19 cellular contexts compared by ENCODE assay signal in genomic region chr19:16619456-16619855, GRCh38. TPM values are rescaled to one million over a fixed set of nuclear protein-coding genes. Genes with fewer than 3 reads are reported as not detected.
DNase-seq lines count a peak whose midpoint lies in the region; ATAC-seq, FAIRE-seq and TF ChIP-seq lines count a peak whose summit lies in the region.
"Had no signal": no experiment of that assay in that cellular context is flagged by ENCODE, and none has a peak within 500 bp of the region (broad histone marks: within the 10 kb centered on the region; RNA-seq: fewer than 3 reads in every experiment).

No MANE protein-coding gene starts in this region.

- H3K4me1 ChIP-seq in Karpas-422 (ENCODE audit: low read length) (peaks cover 100% of the 10 kb centered on the region), GM12878 (ENCODE audit: control insufficient read depth, insufficient read depth, low read length) (peaks cover 44% of the 10 kb centered on the region), transverse colon (peaks cover 8 to 24% (median 10%) of the 10 kb centered on the region in 4 donors)

- WGBS in GM12878 (ENCODE audit: insufficient coverage, insufficient replicate concordance, low lambda C conversion rate, missing lambda C conversion rate) = 57% methylated on average over 7 of the region's 7 CpGs
- 76% methylated on average over 7 of the region's 7 CpGs; no CpG with 5 or more reads in 1 of the 2 donors for WGBS in transverse colon (ENCODE audit: low coverage in 1 of 2), 2 donors

- peaks cover 100% of the 10 kb centered on the region for H3K79me2 ChIP-seq in Karpas-422 (ENCODE audit: low read length)
- H3K79me2 ChIP-seq in GM12878 (ENCODE audit: control insufficient read depth, insufficient read depth, low read length) = peaks cover 99% of the 10 kb centered on the region

- no peaks in the 10 kb centered on the region for H3K9me2 ChIP-seq in Karpas-422 (replicated peaks; ENCODE audit: insufficient read depth, low read length)

- H3K27me3 ChIP-seq in Karpas-422 (ENCODE audit: low read length) (no peaks in the 10 kb centered on the region), GM12878 (replicated peaks in 1 of 2; ENCODE audit: control insufficient read depth in 2 of 2, insufficient read depth in 2 of 2, low read length in 1 of 2) (no peaks in the 10 kb centered on the region), transverse colon (no peaks in the 10 kb centered on the region)

- no peaks in the 10 kb centered on the region for H3K9me3 ChIP-seq in Karpas-422 (ENCODE audit: low read length)
- H3K9me3 ChIP-seq in GM12878 (replicated peaks; ENCODE audit: control insufficient read depth, insufficient read depth, low read length) = no peaks in the 10 kb centered on the region
- no peaks in the 10 kb centered on the region for H3K9me3 ChIP-seq in transverse colon

- CTCF ChIA-PET in GM12878 (lab: Yijun Ruan, JAX) = interaction anchor here (1.0 to 2.2 kb wide), 3 partner anchors 14 to 51 kb away, joined by 3 to 5 read pairs (median 4); no protein-coding TSS in a partner anchor

- FAIRE-seq in GM12878 (lab: Jason Lieb, UNC) = no peak
- FAIRE-seq: GM19239, RCC 7860 had no signal

- POLR2A ChIA-PET in GM12878 (lab: Charles Lee) = interaction anchor here (1.4 to 3.4 kb wide), 3 partner anchors 9 to 34 kb away, joined by 4 to 19 read pairs (median 12); no protein-coding TSS in a partner anchor

- peaks cover 43% of the 10 kb centered on the region for H4K20me1 ChIP-seq in Karpas-422 (ENCODE audit: insufficient read depth, low read depth, low read length)
- H4K20me1 ChIP-seq in GM12878 (ENCODE audit: control insufficient read depth, insufficient read depth) = peaks cover 15% of the 10 kb centered on the region; the same call in 1 of the 2 replicates

- no peak for TF ChIP-seq RAD21 in GM12878 (IDR thresholded peaks at IDR 0.05; ENCODE audit: insufficient read depth, low read depth, low read length)

- intact Hi-C loops in GM12878 (cut with micrococcal nuclease; ENCODE audit: unreplicated experiment) = no loop called here
- intact Hi-C loops in transverse colon (cut with DNase I; ENCODE audit: low total_unique reads) = no loop called here

- DNase-seq in Karpas-422 = no peak
- DNase-seq in GM12878 (ENCODE audit: low read depth, low spot score) = no peak
- DNase-seq in myocyte (ENCODE audit: low read depth) = peak; percentile 90
- DNase-seq in substantia nigra (lab: John Stamatoyannopoulos, UW) = peak in 8 of 49 donors; percentile 4 to 36 (median 16)
- DNase-seq in GM19240 (ENCODE audit: insufficient read length, low spot score) = no peak
- no peak for DNase-seq in stimulated activated naive CD4-positive, alpha-beta T cell treated with Interleukin-2 at 50 U/mL for 16 hours (lab: John Stamatoyannopoulos, UW)
- no peak for DNase-seq in transverse colon
- DNase-seq: activated CD4-positive, alpha-beta T cell treated with anti-CD3 and anti-CD28 coated beads for 1 hour; CD4-positive, alpha-beta memory T cell; erythroblast; hippocampal formation; KBM-7; NCI-H1417 treated with DMSO at 0.1 percent for 48 hours; NCI-H510A treated with DMSO at 0.1 percent for 48 hours; occipital lobe; stimulated activated CD4-positive, alpha-beta T cell treated with anti-CD3 and anti-CD28 coated beads, Interleukin-15, amount 100 ng/mL, for 24 hours had no signal

- RAD21 ChIA-PET in GM12878 (lab: Charles Lee; ENCODE audit: unreplicated experiment) = interaction anchor here (1.2 to 2.5 kb wide), 3 partner anchors 9 to 32 kb away, joined by 3 to 17 read pairs (median 12); partner anchors contain the start of gene MED26

- H3K4me2 ChIP-seq in Karpas-422 (ENCODE audit: low read depth, low read length, poor library complexity, severe bottlenecking) (peak overlapping the region; percentile 68), GM12878 (ENCODE audit: control insufficient read depth, insufficient read depth) (peak overlapping the region; percentile 45)

- H3K4me3 ChIP-seq in Karpas-422 (ENCODE audit: low read length) (peak overlapping the region; percentile 58; the same call in 1 of the 2 replicates), GM12878 (no peak overlapping the region), transverse colon (no peak overlapping the region)
- H3K4me3 ChIP-seq: coronary artery had no signal

- SMC1A ChIA-PET in GM12878 (lab: Charles Lee; ENCODE audit: uncharacterized antibody, unreplicated experiment) = interaction anchor here (1.1 to 2.9 kb wide), 2 partner anchors 10 to 46 kb away, joined by 4 to 14 read pairs; no protein-coding TSS in a partner anchor

- peaks cover 6% of the 10 kb centered on the region for H3K36me3 ChIP-seq in Karpas-422 (ENCODE audit: insufficient read depth, low read length)
- H3K36me3 ChIP-seq in GM12878 (ENCODE audit: control insufficient read depth in 2 of 2, insufficient read depth in 2 of 2, low read length in 1 of 2) = peaks cover 4 to 12% of the 10 kb centered on the region in 2 experiments; a peak in 2 of 4 replicates
- H3K36me3 ChIP-seq in transverse colon = no peaks in the 10 kb centered on the region

- in situ Hi-C loops in GM12878 (cut with MboI) = no loop called here
- in situ Hi-C loops in transverse colon (cut with MboI; ENCODE audit: low pct_ligation_motif_present in 1 of 4, low pct_unique_long_range_greater_than_20kb in 1 of 4, low sequenced_read_pairs in 3 of 4) = no loop called here

- H3K9ac ChIP-seq in Karpas-422 (ENCODE audit: low read length) (peak overlapping the region; percentile 73), GM12878 (ENCODE audit: control insufficient read depth, insufficient read depth, low read length) (no peak overlapping the region)

- no peak for TF ChIP-seq EP300 in GM12878 (IDR thresholded peaks at IDR 0.05; ENCODE audit: borderline replicate concordance in 1 of 2, control insufficient read depth in 1 of 2, low read depth in 2 of 2, low read length in 2 of 2)
- no peak for TF ChIP-seq EP300 in transverse colon (IDR thresholded peaks at IDR 0.05; ENCODE audit: low read depth)

- BruUV-seq in GM12878 (replicated peaks; lab: Mats Ljungman, UMichigan) = no TSS peak

- TF ChIP-seq CTCF in GM12878 (IDR thresholded peaks at IDR 0.05 in 2 of 3, conservative IDR thresholded peaks at IDR 0.05 in 1 of 3; ENCODE audit: control insufficient read depth in 2 of 3, extremely low read depth in 1 of 3, insufficient read depth in 1 of 3, low read depth in 3 of 3, low read length in 3 of 3) (no peak), transverse colon (IDR thresholded peaks at IDR 0.05) (no peak)

- TF ChIP-seq POLR2A in GM12878 (IDR thresholded peaks at IDR 0.05; ENCODE audit: low read depth, low read length) (no peak), transverse colon (IDR thresholded peaks at IDR 0.05) (no peak)

- H3K27ac ChIP-seq in Karpas-422 (ENCODE audit: low read length) (peak overlapping the region; percentile 97), GM12878 (ENCODE audit: control insufficient read depth, insufficient read depth) (no peak overlapping the region), substantia nigra (ENCODE audit: low read depth, low read length, poor library complexity, severe bottlenecking) (peak overlapping the region; percentile 2), transverse colon (no peak overlapping the region)
- H3K27ac ChIP-seq: coronary artery had no signal

- H2AFZ ChIP-seq in Karpas-422 (ENCODE audit: low read length) = no peak overlapping the region
- H2AFZ ChIP-seq in GM12878 (ENCODE audit: control insufficient read depth, low read depth, low read length) = no peak overlapping the region

- peak; percentile 7 for ATAC-seq in GM12878

RNA-seq across cellular contexts. Expression of gene MED26, which starts 8.5 kb away (rescaled TPM):
- 15.0 and 23.7 TPM in 2 replicates for total RNA-seq in Karpas-422 (2014; rRNA removed; shearing (Covaris generic); ENCODE audit: low replicate concordance)
- total RNA-seq in GM12878 (2013; cell fraction: nucleolus; rRNA removed) = 44.3 and 46.5 TPM in 2 replicates
- total RNA-seq in GM12878 (2014; rRNA removed) = 13.8 and 15.3 TPM in 2 replicates
- total RNA-seq in GM12878 (2014; rRNA removed; fragmentation: Illumina TruSeq; extraction: Trizol) = 7.2 and 8.6 TPM in 2 replicates
- 20.2 and 21.4 TPM in 2 replicates for total RNA-seq in GM12878 (2021)
- 3.3 TPM for polyA plus RNA-seq in GM12878 (2011; ENCODE audit: low read depth)
- polyA plus RNA-seq in GM12878 (2011; rRNA removed) = 10.0 and 14.0 TPM in 2 replicates
- polyA plus RNA-seq in GM12878 (2011; cell fraction: cytosol; rRNA removed) = 14.4 and 19.2 TPM in 2 replicates
- 18.8 and 19.7 TPM in 2 replicates for polyA plus RNA-seq in GM12878 (2011; cell fraction: nucleus; rRNA removed)
- 7.8 and 10.8 TPM in 2 replicates for polyA plus RNA-seq in GM12878 (2012)
- polyA plus RNA-seq in GM12878 (2014; fragmentation: Illumina TruSeq; extraction: Trizol) = 3.6 and 8.0 TPM in 2 replicates
- 1 to 10 TPM; 1.1 to 2.2 TPM for polyA plus RNA-seq in GM12878 (2014; fragmentation: Nextera tagmentation; extraction: Ambion mirVana)
- 12.4 and 15.2 TPM in 2 replicates for polyA plus RNA-seq in GM12878 (2014; rRNA removed)
- polyA plus RNA-seq in GM12878 (2016; fragmentation: Nextera tagmentation; extraction: Ambion mirVana) = 10 to 100 TPM in 1 of 2 experiments, 1 to 10 TPM in 1; 9.2 to 10.1 TPM
- 19.0 and 25.2 TPM in 2 replicates for polyA minus RNA-seq in GM12878 (2011; rRNA and poly(A)+ RNA removed)
- 12.0 and 15.0 TPM in 2 replicates for polyA minus RNA-seq in GM12878 (2011; cell fraction: cytosol; rRNA and poly(A)+ RNA removed)
- 21.2 and 41.1 TPM in 2 replicates for polyA minus RNA-seq in GM12878 (2011; cell fraction: nucleus; rRNA and poly(A)+ RNA removed)
- 9.2 and 9.5 TPM in 2 replicates for total RNA-seq in myocyte
- 6.4 TPM for polyA plus RNA-seq in myocyte (2012)
- 10 to 100 TPM in 2 of 4 donors, 1 to 10 TPM in 2; 7.8 to 15.0 (median 9.5) TPM for total RNA-seq in transverse colon

RNA-seq across cellular contexts. Expression of gene SMIM7, which starts 40.5 kb away (rescaled TPM):
- total RNA-seq in Karpas-422 (2014; rRNA removed; shearing (Covaris generic); ENCODE audit: low replicate concordance) = 59.8 and 62.0 TPM in 2 replicates
- 131 and 132 TPM in 2 replicates for total RNA-seq in GM12878 (2013; cell fraction: nucleolus; rRNA removed)
- total RNA-seq in GM12878 (2014; rRNA removed) (49.9 and 51.3 TPM in 2 replicates), GM12878 (2014; rRNA removed; fragmentation: Illumina TruSeq; extraction: Trizol) (68.1 and 69.4 TPM in 2 replicates), GM12878 (2021) (44.6 and 45.7 TPM in 2 replicates), myocyte (60.3 and 64.9 TPM in 2 replicates), transverse colon (1,000 to 10,000 TPM in 1 of 4 donors, 100 to 1,000 TPM in 1, 10 to 100 TPM in 2; 28.8 to 1,114 (median 108) TPM)
- 39.2 TPM for polyA plus RNA-seq in GM12878 (2011; ENCODE audit: low read depth)
- polyA plus RNA-seq in GM12878 (2011; rRNA removed) (88.8 and 96.7 TPM in 2 replicates), GM12878 (2014; fragmentation: Illumina TruSeq; extraction: Trizol) (71.7 and 99.7 TPM in 2 replicates), GM12878 (2014; fragmentation: Nextera tagmentation; extraction: Ambion mirVana) (100 to 1,000 TPM; 157 to 170 TPM), GM12878 (2014; rRNA removed) (60.0 and 66.0 TPM in 2 replicates), GM12878 (2016; fragmentation: Nextera tagmentation; extraction: Ambion mirVana) (10 to 100 TPM; 70.0 to 72.5 TPM)
- polyA plus RNA-seq in GM12878 (2011; cell fraction: cytosol; rRNA removed) = 73.5 and 81.4 TPM in 2 replicates
- polyA plus RNA-seq in GM12878 (2011; cell fraction: nucleus; rRNA removed) = 54.6 and 59.6 TPM in 2 replicates
- 48.8 and 52.3 TPM in 2 replicates for polyA plus RNA-seq in GM12878 (2012)
- 49.9 and 62.4 TPM in 2 replicates for polyA minus RNA-seq in GM12878 (2011; rRNA and poly(A)+ RNA removed)
- 15.6 and 20.6 TPM in 2 replicates for polyA minus RNA-seq in GM12878 (2011; cell fraction: cytosol; rRNA and poly(A)+ RNA removed)
- 25.5 and 47.5 TPM in 2 replicates for polyA minus RNA-seq in GM12878 (2011; cell fraction: nucleus; rRNA and poly(A)+ RNA removed)
- polyA plus RNA-seq in myocyte (2012) = 70.4 TPM

RNA-seq across cellular contexts. Expression of gene TMEM38A, which starts 41.5 kb away (rescaled TPM):
- 12.9 and 21.2 TPM in 2 replicates for total RNA-seq in Karpas-422 (2014; rRNA removed; shearing (Covaris generic); ENCODE audit: low replicate concordance)
- total RNA-seq in GM12878 (2013; cell fraction: nucleolus; rRNA removed) = 32.5 and 33.0 TPM in 2 replicates
- total RNA-seq in GM12878 (2014; rRNA removed) (18.0 and 19.1 TPM in 2 replicates), GM12878 (2014; rRNA removed; fragmentation: Illumina TruSeq; extraction: Trizol) (11.9 TPM in 2 replicates), GM12878 (2021) (14.5 and 17.2 TPM in 2 replicates), myocyte (128 and 135 TPM in 2 replicates), transverse colon (1 to 10 TPM in 3 of 4 donors, under 1 TPM in 1; 0.40 to 9.7 (median 5.1) TPM)
- 13.2 TPM for polyA plus RNA-seq in GM12878 (2011; ENCODE audit: low read depth)
- polyA plus RNA-seq in GM12878 (2011; rRNA removed) (9.8 and 12.7 TPM in 2 replicates), GM12878 (2014; fragmentation: Illumina TruSeq; extraction: Trizol) (11.5 and 12.4 TPM in 2 replicates), GM12878 (2014; fragmentation: Nextera tagmentation; extraction: Ambion mirVana) (1 to 10 TPM; 4.5 to 6.1 TPM), GM12878 (2014; rRNA removed) (17.9 and 20.4 TPM in 2 replicates), GM12878 (2016; fragmentation: Nextera tagmentation; extraction: Ambion mirVana) (10 to 100 TPM; 20.2 to 22.2 TPM)
- polyA plus RNA-seq in GM12878 (2011; cell fraction: cytosol; rRNA removed) = 14.7 and 19.0 TPM in 2 replicates
- polyA plus RNA-seq in GM12878 (2011; cell fraction: nucleus; rRNA removed) = 11.5 and 13.6 TPM in 2 replicates
- 18.4 and 20.6 TPM in 2 replicates for polyA plus RNA-seq in GM12878 (2012)
- 17.8 and 20.1 TPM in 2 replicates for polyA minus RNA-seq in GM12878 (2011; rRNA and poly(A)+ RNA removed)
- 4.4 and 5.7 TPM in 2 replicates for polyA minus RNA-seq in GM12878 (2011; cell fraction: cytosol; rRNA and poly(A)+ RNA removed)
- 5.9 and 6.3 TPM in 2 replicates for polyA minus RNA-seq in GM12878 (2011; cell fraction: nucleus; rRNA and poly(A)+ RNA removed)
- polyA plus RNA-seq in myocyte (2012) = 31.0 TPM

RNA-seq across cellular contexts. Expression of gene SLC35E1, which starts 47.2 kb away (rescaled TPM):
- total RNA-seq in Karpas-422 (2014; rRNA removed; shearing (Covaris generic); ENCODE audit: low replicate concordance) = 33.5 and 39.4 TPM in 2 replicates
- total RNA-seq in GM12878 (2013; cell fraction: nucleolus; rRNA removed) = 130 and 131 TPM in 2 replicates
- total RNA-seq in GM12878 (2014; rRNA removed) (24.7 and 26.5 TPM in 2 replicates), GM12878 (2014; rRNA removed; fragmentation: Illumina TruSeq; extraction: Trizol) (20.1 and 20.4 TPM in 2 replicates), GM12878 (2021) (30.9 and 33.7 TPM in 2 replicates), myocyte (33.2 and 34.5 TPM in 2 replicates), transverse colon (10 to 100 TPM; 31.0 to 56.1 (median 42.8) TPM)
- polyA plus RNA-seq in GM12878 (2011; ENCODE audit: low read depth) = 23.4 TPM
- polyA plus RNA-seq in GM12878 (2011; rRNA removed) (28.7 and 37.7 TPM in 2 replicates), GM12878 (2014; fragmentation: Illumina TruSeq; extraction: Trizol) (20.5 and 23.8 TPM in 2 replicates), GM12878 (2014; fragmentation: Nextera tagmentation; extraction: Ambion mirVana) (10 to 100 TPM; 11.3 to 15.1 TPM), GM12878 (2014; rRNA removed) (19.6 and 26.7 TPM in 2 replicates), GM12878 (2016; fragmentation: Nextera tagmentation; extraction: Ambion mirVana) (10 to 100 TPM; 12.6 to 20.0 TPM)
- polyA plus RNA-seq in GM12878 (2011; cell fraction: cytosol; rRNA removed) = 42.7 and 47.6 TPM in 2 replicates
- 45.6 and 46.8 TPM in 2 replicates for polyA plus RNA-seq in GM12878 (2011; cell fraction: nucleus; rRNA removed)
- 32.1 and 35.8 TPM in 2 replicates for polyA plus RNA-seq in GM12878 (2012)
- 96.4 and 132 TPM in 2 replicates for polyA minus RNA-seq in GM12878 (2011; rRNA and poly(A)+ RNA removed)
- 29.0 and 31.5 TPM in 2 replicates for polyA minus RNA-seq in GM12878 (2011; cell fraction: cytosol; rRNA and poly(A)+ RNA removed)
- polyA minus RNA-seq in GM12878 (2011; cell fraction: nucleus; rRNA and poly(A)+ RNA removed) = 27.3 and 43.1 TPM in 2 replicates
- 54.9 TPM for polyA plus RNA-seq in myocyte (2012)

Comparison
In these comparisons a context has a peak if more than half of its experiments do, and no peak if none do; other contexts are left out.
1. H3K27ac ChIP-seq: peak in Karpas-422 (single experiment) and substantia nigra (single experiment); none in GM12878 (single experiment) and transverse colon (0 of 4).